Comparison of ENCODE assay signal across 24 cellular contexts in the genomic region with DNA sequence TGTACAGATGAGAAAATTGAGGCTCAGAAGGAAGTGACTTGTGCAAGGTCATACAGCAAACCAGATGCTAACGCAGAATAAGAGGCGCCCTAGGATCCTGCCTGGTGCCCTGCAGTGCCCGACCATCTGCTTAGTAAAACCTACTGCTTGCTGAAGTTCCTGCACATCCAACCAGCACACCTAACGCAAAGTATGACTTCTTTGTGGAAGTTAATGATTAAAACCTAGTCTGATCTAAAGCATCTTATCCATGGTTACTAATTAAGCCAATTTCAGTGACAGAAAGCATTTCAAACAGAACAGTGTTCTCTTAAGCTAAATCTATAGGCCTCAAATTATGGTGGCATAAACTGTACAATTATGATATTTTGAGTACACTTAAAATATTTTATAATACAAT. TPM values are rescaled to one million over a fixed set of nuclear protein-coding genes. Genes with fewer than 3 reads are reported as not detected.
DNase-seq lines count a peak whose midpoint lies in the region; ATAC-seq and TF ChIP-seq lines count a peak whose summit lies in the region.
"Had no signal": no experiment of that assay in that cellular context is flagged by ENCODE, and none has a peak within 500 bp of the region (broad histone marks: within the 10 kb centered on the region; RNA-seq: fewer than 3 reads in every experiment).

No MANE protein-coding gene starts in this region.

- TF ChIP-seq CTCF in OCI-LY3 (IDR thresholded peaks at IDR 0.05; ENCODE audit: low read depth, low read length): no peak
- no peak for TF ChIP-seq CTCF in neural cell (IDR thresholded peaks at IDR 0.05; ENCODE audit: poor library complexity, severe bottlenecking)
- no peak for TF ChIP-seq CTCF in esophagus squamous epithelium (IDR thresholded peaks at IDR 0.05)

- peak overlapping the region; percentile 59 for H3K4me2 ChIP-seq in OCI-LY3 (ENCODE audit: low read length)
- no peak overlapping the region for H3K4me2 ChIP-seq in neural cell (ENCODE audit: low read length)

- H3K36me3 ChIP-seq in OCI-LY3 (replicated peaks; ENCODE audit: low read depth, low read length) (no peaks in the 10 kb centered on the region), neural cell (ENCODE audit: insufficient read depth, low read length) (no peaks in the 10 kb centered on the region), esophagus squamous epithelium (no peaks in the 10 kb centered on the region)

- no peaks in the 10 kb centered on the region for H3K9me3 ChIP-seq in OCI-LY3 (ENCODE audit: insufficient read depth, low read length)
- no peaks in the 10 kb centered on the region for H3K9me3 ChIP-seq in neural cell (ENCODE audit: low read length)
- H3K9me3 ChIP-seq in esophagus squamous epithelium: no peaks in the 10 kb centered on the region
- H3K9me3 ChIP-seq: gastroesophageal sphincter, testis had no signal

- H3K27ac ChIP-seq in OCI-LY3 (ENCODE audit: low read length): peak overlapping the region; percentile 73
- peak overlapping the region; percentile 88 for H3K27ac ChIP-seq in neural cell (ENCODE audit: low read length)
- no peak overlapping the region for H3K27ac ChIP-seq in esophagus squamous epithelium
- H3K27ac ChIP-seq: gastroesophageal sphincter, GM23248, testis had no signal

- TF ChIP-seq RAD21 in neural cell (conservative IDR thresholded peaks at IDR 0.05): no peak

- TF ChIP-seq EP300 in neural cell (conservative IDR thresholded peaks at IDR 0.05; ENCODE audit: poor library complexity, severe bottlenecking): no peak

- WGBS in esophagus squamous epithelium, 2 donors: 91 to 95% methylated on average over 4 of the region's 4 CpGs

- H3K9ac ChIP-seq in OCI-LY3 (ENCODE audit: low read length) (peak overlapping the region; percentile 39), neural cell (ENCODE audit: low read length) (no peak overlapping the region)
- H3K9ac ChIP-seq: GM23248 had no signal

- H3K4me3 ChIP-seq in OCI-LY3 (ENCODE audit: low read length) (peak overlapping the region; percentile 25), neural cell (ENCODE audit: low read length) (no peak overlapping the region), esophagus squamous epithelium (no peak overlapping the region)
- H3K4me3 ChIP-seq: gastroesophageal sphincter, GM12878, GM23248, SK-N-MC, testis had no signal

- intact Hi-C loops in esophagus squamous epithelium (cut with DNase I): no loop called here

- H3K27me3 ChIP-seq in OCI-LY3 (ENCODE audit: low read depth, low read length): no peaks in the 10 kb centered on the region
- H3K27me3 ChIP-seq in neural cell (ENCODE audit: insufficient read depth, low read depth, low read length): no peaks in the 10 kb centered on the region
- no peaks in the 10 kb centered on the region for H3K27me3 ChIP-seq in esophagus squamous epithelium
- H3K27me3 ChIP-seq: gastroesophageal sphincter, testis had no signal

- no peaks in the 10 kb centered on the region for H3K79me2 ChIP-seq in OCI-LY3 (ENCODE audit: low read length)
- H3K79me2 ChIP-seq in neural cell (replicated peaks; ENCODE audit: insufficient read depth, low read length): no peaks in the 10 kb centered on the region

- ATAC-seq in GM21786 (IDR thresholded peaks at IDR 0.05; ENCODE audit: unreplicated experiment): no peak
- no peak for ATAC-seq in HG03378 (IDR thresholded peaks at IDR 0.05; ENCODE audit: unreplicated experiment)
- ATAC-seq: gastroesophageal sphincter, right cardiac atrium had no signal

- DNase-seq in Caki2 (ENCODE audit: low read depth) (peak; percentile 68), kidney tubule cell (ENCODE audit: low spot score) (peak; percentile 85), esophagus squamous epithelium (lab: John Stamatoyannopoulos, UW) (no peak), T-helper 1 cell (no peak)
- DNase-seq: activated B cell treated with CpG ODN at 0.5 μM for 24 hours; activated naive CD4-positive, alpha-beta T cell treated with anti-CD3 and anti-CD28 coated beads, Interleukin-2, amount 10 ng/mL, durations not matched to agents 7 days and 5 days; activated T-cell treated with anti-CD3 and anti-CD28 coated beads, Interleukin-2, amount 50 U/mL, for 24 hours; CD4-positive, CD25-positive, alpha-beta regulatory T cell; effector CD4-positive, alpha-beta T cell; GM23248; Karpas-422; NCI-H1048; NCI-H2081 treated with DMSO at 0.1 percent for 48 hours; NK-92 treated with Interleukin-12 subunit alpha and Interleukin-12 subunit beta, amount 100 ng/mL, for 24 hours; right cardiac atrium; RPMI8226; testis had no signal

- TF ChIP-seq POLR2A in esophagus squamous epithelium (IDR thresholded peaks at IDR 0.05): no peak

- H3K4me1 ChIP-seq in OCI-LY3 (ENCODE audit: low read length) (peaks cover 25% of the 10 kb centered on the region), esophagus squamous epithelium (no peaks in the 10 kb centered on the region)
- H3K4me1 ChIP-seq: gastroesophageal sphincter, testis had no signal

- no peaks in the 10 kb centered on the region for H3F3A ChIP-seq in neural cell (ENCODE audit: insufficient read depth, low read length, poor library complexity, severe bottlenecking)

- H2AFZ ChIP-seq in OCI-LY3 (ENCODE audit: low read depth, low read length): no peak overlapping the region
- no peak overlapping the region for H2AFZ ChIP-seq in neural cell (ENCODE audit: low read depth, low read length)
- H2AFZ ChIP-seq: GM23248 had no signal

- no peaks in the 10 kb centered on the region for H4K20me1 ChIP-seq in OCI-LY3 (ENCODE audit: insufficient read depth, low read length)
- no peaks in the 10 kb centered on the region for H4K20me1 ChIP-seq in neural cell (ENCODE audit: insufficient read depth)

- in situ Hi-C loops in Caki2 (cut with HindIII; ENCODE audit: low pct_unique_long_range_greater_than_20kb, low sequenced_read_pairs): no loop called here

- no peaks in the 10 kb centered on the region for H3K9me2 ChIP-seq in neural cell (ENCODE audit: insufficient read depth, low read length)

TF ChIP-seq in neural cell, 6 proteins besides CTCF, POLR2A, EP300 and RAD21:
- TF ChIP-seq EZH2 (IDR thresholded peaks at IDR 0.05; ENCODE audit: borderline replicate concordance, insufficient read depth, low read length, poor library complexity, severe bottlenecking): no peak
- no peak for TF ChIP-seq MXI1 (conservative IDR thresholded peaks at IDR 0.05; ENCODE audit: poor library complexity, severe bottlenecking)
- TF ChIP-seq POLR2AphosphoS5 (IDR thresholded peaks at IDR 0.05): no peak
- TF ChIP-seq TAF1 (IDR thresholded peaks at IDR 0.05; ENCODE audit: low read depth): no peak

RNA-seq across cellular contexts. Expression of a gene that starts 37.3 kb away (rescaled TPM):
- 2.3 and 2.6 TPM in 2 replicates for total RNA-seq in Caki2 (2014; rRNA removed; shearing (Covaris generic); ENCODE audit: low replicate concordance)
- 5.7 and 6.0 TPM in 2 replicates for polyA plus RNA-seq in neural cell
- 17.3 and 17.7 TPM in 2 replicates for polyA minus RNA-seq in neural cell
- total RNA-seq in esophagus squamous epithelium: 1 to 10 TPM; 2.0 to 3.6 (median 2.8) TPM

Comparison
In these comparisons a context has a peak if more than half of its experiments do, and no peak if none do; other contexts are left out.
1. DNase-seq: peak in Caki2 (single experiment) and kidney tubule cell (single experiment); none in esophagus squamous epithelium (single experiment) and T-helper 1 cell (0 of 5).
2. H3K27ac ChIP-seq: peak in OCI-LY3 (single experiment) and neural cell (single experiment); none in esophagus squamous epithelium (0 of 4).